Comparison of ENCODE assay signal across 1 cellular context in genomic region chr11:65418681-65419459, GRCh38.
A peak's percentile ranks its signal among the peaks of the same experiment; 100 is the strongest.
TF ChIP-seq lines count a peak whose summit lies in the region.

No MANE protein-coding gene starts in this region.

TF ChIP-seq in K562, 482 proteins besides CTCF, POLR2A, EP300 and RAD21 (continued from another document):
- TF ChIP-seq ZBTB49 (CRISPR knock-in tag; IDR thresholded peaks at IDR 0.05; ENCODE audit: borderline replicate concordance) (peak; percentile 80; the same call in 1 of the 2 replicates), THAP7 (CRISPR knock-in tag; IDR thresholded peaks at IDR 0.05) (no peak), KAT8 (IDR thresholded peaks at IDR 0.05; ENCODE audit: low read depth) (no peak), FOXK1 (CRISPR knock-in tag; IDR thresholded peaks at IDR 0.05; ENCODE audit: borderline replicate concordance) (peak; percentile 72; the same call in 1 of the 2 replicates), ZBTB7A (IDR thresholded peaks at IDR 0.05; ENCODE audit: borderline replicate concordance, control insufficient read depth, low read depth, low read length) (peak; percentile 81), MEF2D (tag; conservative IDR thresholded peaks at IDR 0.05; ENCODE audit: low read depth) (0 out of 2 replicates have a peak, but pooled peaks have one; percentile 11), SUPT5H (IDR thresholded peaks at IDR 0.05) (peak; percentile 85), MITF (IDR thresholded peaks at IDR 0.05) (peak; percentile 85), PBX2 (CRISPR knock-in tag; IDR thresholded peaks at IDR 0.05; ENCODE audit: low read depth) (no peak), PBX2 (tag; conservative IDR thresholded peaks at IDR 0.05; ENCODE audit: low read depth) (peak; percentile 26), NR2C2 (CRISPR knock-in tag; IDR thresholded peaks at IDR 0.05) (no peak), NR2C2 (tag; IDR thresholded peaks at IDR 0.05) (no peak), POLR2G (IDR thresholded peaks at IDR 0.05; ENCODE audit: low read depth, low read length) (peak; percentile 90), PURB (CRISPR knock-in tag; IDR thresholded peaks at IDR 0.05; ENCODE audit: low read depth) (no peak), ZC3H8 (IDR thresholded peaks at IDR 0.05) (peak; percentile 80; the same call in 1 of the 2 replicates), NFYB (IDR thresholded peaks at IDR 0.05; ENCODE audit: extremely low read depth, insufficient read length) (no peak), EWSR1 (IDR thresholded peaks at IDR 0.05; ENCODE audit: borderline replicate concordance, low read depth, partially characterized antibody) (no peak), CBX5 (IDR thresholded peaks at IDR 0.05; ENCODE audit: borderline replicate concordance, low read depth) (no peak), NFXL1 (CRISPR knock-in tag; IDR thresholded peaks at IDR 0.05) (0 out of 2 replicates have a peak, but pooled peaks have one; percentile 47), POLR2AphosphoS5 (IDR thresholded peaks at IDR 0.05; ENCODE audit: control insufficient read depth, insufficient read depth, low read depth, low read length) (peak; percentile 80)
TF ChIP-seq in K562: peak in this region for 171.
